Comparison of ENCODE assay signal across 7 cellular contexts in genomic region chrX:1592863-1593201, GRCh38. TPM values are rescaled to one million over a fixed set of nuclear protein-coding genes. Genes with fewer than 3 reads are reported as not detected.
DNase-seq lines count a peak whose midpoint lies in the region; ATAC-seq lines count a peak whose summit lies in the region.

No MANE protein-coding gene starts in this region.

- no peaks in the 10 kb centered on the region for H3K9me3 Mint-ChIP-seq in activated T-cell treated with anti-CD3 and anti-CD28 coated beads, Interleukin-2, amount 50 U/mL, for 4 hours
- H3K9me3 Mint-ChIP-seq in stimulated activated naive CD8-positive, alpha-beta T cell treated with anti-CD3 and anti-CD28 coated beads, Interleukin-15, amount 100 ng/mL, for 72 hours: no peaks in the 10 kb centered on the region

- DNase-seq in activated T-cell treated with anti-CD3 and anti-CD28 coated beads, Interleukin-2, amount 50 U/mL, for 4 hours: no peak
- DNase-seq in stimulated activated naive CD8-positive, alpha-beta T cell treated with anti-CD3 and anti-CD28 coated beads, Interleukin-15, amount 100 ng/mL, for 72 hours: no peak
- no peak for DNase-seq in KG1 (lab: John Stamatoyannopoulos, UW)
- no peak for DNase-seq in 8988T

- H3K4me3 Mint-ChIP-seq in activated T-cell treated with anti-CD3 and anti-CD28 coated beads, Interleukin-2, amount 50 U/mL, for 4 hours: peak overlapping the region; percentile 92
- H3K4me3 Mint-ChIP-seq in stimulated activated naive CD8-positive, alpha-beta T cell treated with anti-CD3 and anti-CD28 coated beads, Interleukin-15, amount 100 ng/mL, for 72 hours: peak overlapping the region; percentile 99

- H3K27me3 Mint-ChIP-seq in activated T-cell treated with anti-CD3 and anti-CD28 coated beads, Interleukin-2, amount 50 U/mL, for 4 hours (ENCODE audit: low read depth): no peaks in the 10 kb centered on the region
- no peaks in the 10 kb centered on the region for H3K27me3 Mint-ChIP-seq in stimulated activated naive CD8-positive, alpha-beta T cell treated with anti-CD3 and anti-CD28 coated beads, Interleukin-15, amount 100 ng/mL, for 72 hours

- no peaks in the 10 kb centered on the region for H3K27me3 ChIP-seq in iPS-18a (ENCODE audit: control insufficient read depth, insufficient read depth, low read length)

- no peaks in the 10 kb centered on the region for H3K9me3 ChIP-seq in iPS-18a (ENCODE audit: control insufficient read depth, low read depth, low read length)

- H3K4me3 ChIP-seq in iPS-18a (ENCODE audit: low read length): peak overlapping the region; percentile 81

- peak overlapping the region; percentile 69 for H3K9ac ChIP-seq in iPS-18a (ENCODE audit: low read length)

- no peaks in the 10 kb centered on the region for H3K4me1 ChIP-seq in iPS-18a (ENCODE audit: control insufficient read depth, low read depth, low read length)

- no peak overlapping the region for H3K27ac ChIP-seq in iPS-18a (ENCODE audit: low read length)

- ATAC-seq in GM19351 (IDR thresholded peaks at IDR 0.05; ENCODE audit: unreplicated experiment): peak; percentile 23
- peak; percentile 6 for ATAC-seq in HG03139 (IDR thresholded peaks at IDR 0.05; ENCODE audit: unreplicated experiment)
- ATAC-seq in activated T-cell treated with anti-CD3 and anti-CD28 coated beads, Interleukin-2, amount 50 U/mL, for 4 hours: no peak
- ATAC-seq in stimulated activated naive CD8-positive, alpha-beta T cell treated with anti-CD3 and anti-CD28 coated beads, Interleukin-15, amount 100 ng/mL, for 72 hours: peak; percentile 19

- H3K36me3 Mint-ChIP-seq in activated T-cell treated with anti-CD3 and anti-CD28 coated beads, Interleukin-2, amount 50 U/mL, for 4 hours (ENCODE audit: insufficient read depth): peaks cover 32% of the 10 kb centered on the region

- peak overlapping the region; percentile 98 for H3K27ac Mint-ChIP-seq in stimulated activated naive CD8-positive, alpha-beta T cell treated with anti-CD3 and anti-CD28 coated beads, Interleukin-15, amount 100 ng/mL, for 72 hours

- peaks cover 36% of the 10 kb centered on the region for H3K36me3 ChIP-seq in iPS-18a (ENCODE audit: control insufficient read depth, low read depth, low read length)

- H3K4me1 Mint-ChIP-seq in activated T-cell treated with anti-CD3 and anti-CD28 coated beads, Interleukin-2, amount 50 U/mL, for 4 hours (ENCODE audit: low read depth): peaks cover 26% of the 10 kb centered on the region
- peaks cover 35% of the 10 kb centered on the region for H3K4me1 Mint-ChIP-seq in stimulated activated naive CD8-positive, alpha-beta T cell treated with anti-CD3 and anti-CD28 coated beads, Interleukin-15, amount 100 ng/mL, for 72 hours

RNA-seq across cellular contexts. Expression of gene AKAP17A, which starts 1.4 kb away (rescaled TPM):
- 10 to 100 TPM; 56.3 to 62.6 (median 60.6) TPM for total RNA-seq in activated T-cell treated with anti-CD3 and anti-CD28 coated beads, Interleukin-2, amount 50 U/mL, for 4 hours

RNA-seq across cellular contexts. Expression of gene ASMT, which starts 22.0 kb away (rescaled TPM):
- under 1 TPM in 1 of 3 donors, not detected in 2; 0.48 TPM for total RNA-seq in activated T-cell treated with anti-CD3 and anti-CD28 coated beads, Interleukin-2, amount 50 U/mL, for 4 hours

RNA-seq across cellular contexts. Expression of gene P2RY8, which starts 55.8 kb away (rescaled TPM):
- 10 to 100 TPM; 14.4 to 22.2 (median 18.4) TPM for total RNA-seq in activated T-cell treated with anti-CD3 and anti-CD28 coated beads, Interleukin-2, amount 50 U/mL, for 4 hours

Comparison
In these comparisons a context has a peak if more than half of its experiments do, and no peak if none do; other contexts are left out.
1. ATAC-seq: peak in GM19351 (single experiment), HG03139 (single experiment) and stimulated activated naive CD8-positive, alpha-beta T cell treated with anti-CD3 and anti-CD28 coated beads, Interleukin-15, amount 100 ng/mL, for 72 hours (single experiment); none in activated T-cell treated with anti-CD3 and anti-CD28 coated beads, Interleukin-2, amount 50 U/mL, for 4 hours (0 of 2).